3 cellular contexts compared by ENCODE assay signal in genomic region chr13:19060311-19061002, GRCh38.
"Had no signal": no experiment of that assay in that cellular context is flagged by ENCODE, and none has a peak within 500 bp of the region (broad histone marks: within the 10 kb centered on the region; RNA-seq: fewer than 3 reads in every experiment).

No MANE protein-coding gene starts in this region.

- DNase-seq: GDM1, GF-D8 had no signal

- H3K4me3 ChIP-seq: GM12878 had no signal

- ATAC-seq: GM12878 had no signal
